In the genomic region with DNA sequence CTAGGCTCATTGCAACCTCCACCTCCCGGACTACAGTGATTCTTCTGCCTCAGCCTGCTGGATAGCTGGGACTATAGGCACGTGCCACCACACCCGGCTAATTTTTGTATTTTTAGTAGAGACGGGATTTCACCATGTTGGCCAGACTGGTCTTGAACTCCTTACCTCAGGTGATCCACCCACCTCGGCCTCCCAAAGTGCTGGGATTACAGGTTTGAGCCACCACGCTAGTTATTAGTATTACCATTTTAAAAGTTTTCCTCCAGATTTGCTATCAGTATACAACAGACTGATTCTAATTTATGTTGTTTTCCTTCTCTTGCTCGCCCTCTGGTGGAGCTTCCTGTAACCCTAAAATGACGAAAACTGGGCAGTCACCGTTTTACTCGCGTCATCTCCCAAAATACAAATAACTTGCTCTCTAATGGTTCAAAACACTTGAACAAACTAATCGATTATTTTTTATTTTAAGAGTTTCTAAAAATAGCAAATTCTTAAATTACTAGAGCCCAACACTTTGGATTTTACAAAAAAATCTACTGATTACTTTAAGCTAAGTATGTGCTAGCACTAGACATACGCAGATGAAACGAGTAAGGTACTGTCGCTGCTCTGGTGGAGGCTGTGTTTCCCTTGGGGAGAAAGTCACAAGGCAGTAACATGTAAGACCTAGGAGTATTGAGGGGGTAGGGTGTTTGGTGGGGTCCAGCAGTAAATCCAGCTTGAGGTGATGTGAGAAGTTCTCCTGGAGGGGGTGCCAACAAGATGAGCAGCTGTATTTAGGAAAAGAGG, we compare ENCODE assay signal across 8 cellular contexts.
DNase-seq lines count a peak whose midpoint lies in the region; ATAC-seq and TF ChIP-seq lines count a peak whose summit lies in the region.

No MANE protein-coding gene starts in this region.

- no peak overlapping the region for H3K4me3 ChIP-seq in GM12875 (ENCODE audit: low read depth, low read length)

- H3K27me3 Mint-ChIP-seq in activated CD4-positive, alpha-beta T cell treated with anti-CD3 and anti-CD28 coated beads, Interleukin-2, amount 10 ng/mL, durations not matched to agents 7 days and 5 days = peaks cover 5% of the 10 kb centered on the region
- H3K27me3 Mint-ChIP-seq in dendritic cell treated with granulocyte-macrophage colony-stimulating factor and Interleukin-4, amounts not matched to agents 40 ng/mL and 50 ng/mL, for 4 days = peaks cover 3% of the 10 kb centered on the region

- DNase-seq in A172 (ENCODE audit: low spot score) (peak; percentile 54), NCI-H2227 treated with DMSO at 0.1 percent for 48 hours (lab: John Stamatoyannopoulos, UW) (peak; percentile 45), lung microvascular endothelial cell (ENCODE audit: low read depth in 2 of 2) (peak; percentile 62 to 74)
- DNase-seq in activated CD4-positive, alpha-beta T cell treated with anti-CD3 and anti-CD28 coated beads, Interleukin-2, amount 10 ng/mL, durations not matched to agents 7 days and 5 days = peak; percentile 76
- DNase-seq in stimulated activated CD8-positive, alpha-beta memory T cell treated with anti-CD3 and anti-CD28 coated beads, Interleukin-15, amount 100 ng/mL, for 1 hour (ENCODE audit: low read depth) = peak; percentile 54

- TF ChIP-seq CTCF in GM12875 (IDR thresholded peaks at IDR 0.05; ENCODE audit: borderline replicate concordance, insufficient read depth, low read depth, low read length) = peak; percentile 53; the same call in 1 of the 2 replicates

- peak; percentile 70 for ATAC-seq in HG02885 (IDR thresholded peaks at IDR 0.05; ENCODE audit: poor library complexity, unreplicated experiment)

- no peak overlapping the region for H3K27ac Mint-ChIP-seq in activated CD4-positive, alpha-beta T cell treated with anti-CD3 and anti-CD28 coated beads, Interleukin-2, amount 10 ng/mL, durations not matched to agents 7 days and 5 days
- peak overlapping the region; percentile 32 for H3K27ac Mint-ChIP-seq in dendritic cell treated with granulocyte-macrophage colony-stimulating factor and Interleukin-4, amounts not matched to agents 40 ng/mL and 50 ng/mL, for 4 days

- H3K4me1 Mint-ChIP-seq in activated CD4-positive, alpha-beta T cell treated with anti-CD3 and anti-CD28 coated beads, Interleukin-2, amount 10 ng/mL, durations not matched to agents 7 days and 5 days = peaks cover 13% of the 10 kb centered on the region
- H3K4me1 Mint-ChIP-seq in dendritic cell treated with granulocyte-macrophage colony-stimulating factor and Interleukin-4, amounts not matched to agents 40 ng/mL and 50 ng/mL, for 4 days (ENCODE audit: low read depth) = peaks cover 8% of the 10 kb centered on the region

- POLR2A ChIA-PET in activated CD4-positive, alpha-beta T cell treated with anti-CD3 and anti-CD28 coated beads, Interleukin-2, amount 10 ng/mL, durations not matched to agents 7 days and 5 days (lab: Charles Lee) = no interaction called here

- intact Hi-C loops in dendritic cell treated with granulocyte-macrophage colony-stimulating factor and Interleukin-4, amounts not matched to agents 40 ng/mL and 50 ng/mL, for 4 days (cut with micrococcal nuclease) = loop anchor here (2.0 to 10.0 kb wide), 3 partner anchors 103 to 399 kb away; a partner anchor contains a TSS

- CTCF ChIA-PET in activated CD4-positive, alpha-beta T cell treated with anti-CD3 and anti-CD28 coated beads, Interleukin-2, amount 10 ng/mL, durations not matched to agents 7 days and 5 days (lab: Charles Lee) = interaction anchor here (0.6 to 1.4 kb wide), 6 partner anchors 14 to 345 kb away, joined by 3 to 10 read pairs (median 3); no protein-coding TSS in a partner anchor

- H3K9me3 Mint-ChIP-seq in activated CD4-positive, alpha-beta T cell treated with anti-CD3 and anti-CD28 coated beads, Interleukin-2, amount 10 ng/mL, durations not matched to agents 7 days and 5 days = no peaks in the 10 kb centered on the region
- no peaks in the 10 kb centered on the region for H3K9me3 Mint-ChIP-seq in dendritic cell treated with granulocyte-macrophage colony-stimulating factor and Interleukin-4, amounts not matched to agents 40 ng/mL and 50 ng/mL, for 4 days

- peak overlapping the region; percentile 1 for H3K4me3 Mint-ChIP-seq in activated CD4-positive, alpha-beta T cell treated with anti-CD3 and anti-CD28 coated beads, Interleukin-2, amount 10 ng/mL, durations not matched to agents 7 days and 5 days
- H3K4me3 Mint-ChIP-seq in dendritic cell treated with granulocyte-macrophage colony-stimulating factor and Interleukin-4, amounts not matched to agents 40 ng/mL and 50 ng/mL, for 4 days = peak overlapping the region; percentile 28

- H3K36me3 Mint-ChIP-seq in activated CD4-positive, alpha-beta T cell treated with anti-CD3 and anti-CD28 coated beads, Interleukin-2, amount 10 ng/mL, durations not matched to agents 7 days and 5 days (ENCODE audit: low read depth) = peaks cover 4% of the 10 kb centered on the region
- peaks cover 6% of the 10 kb centered on the region for H3K36me3 Mint-ChIP-seq in dendritic cell treated with granulocyte-macrophage colony-stimulating factor and Interleukin-4, amounts not matched to agents 40 ng/mL and 50 ng/mL, for 4 days (ENCODE audit: low read depth)
